In genomic region chr15:96342611-96343528, GRCh38 we compare ENCODE assay signal across 2 cellular contexts.
TF ChIP-seq lines count a peak whose summit lies in the region.

No MANE protein-coding gene starts in this region.

TF ChIP-seq in liver, 16 proteins besides CTCF, POLR2A, EP300 and RAD21 (continued from another document):
- TF ChIP-seq FOXA1 (IDR thresholded peaks at IDR 0.05), result no peak

TF ChIP-seq in HepG2, 621 proteins besides CTCF, POLR2A, EP300 and RAD21 (continued from another document):
- TF ChIP-seq ZFP41 (CRISPR knock-in tag; IDR thresholded peaks at IDR 0.05; ENCODE audit: borderline replicate concordance) (no peak), MIER3 (CRISPR knock-in tag; IDR thresholded peaks at IDR 0.05; ENCODE audit: borderline replicate concordance) (no peak)
TF ChIP-seq in HepG2: peak in this region for 0.
